27 cellular contexts compared by ENCODE assay signal in genomic region chr12:93550748-93551611, GRCh38.
"Had no signal": no experiment of that assay in that cellular context is flagged by ENCODE, and none has a peak within 500 bp of the region (broad histone marks: within the 10 kb centered on the region; RNA-seq: fewer than 3 reads in every experiment).

No MANE protein-coding gene starts in this region.

- H3K9me3 ChIP-seq: esophagus squamous epithelium, gastrocnemius medialis, lower lobe of right lung, testis, uterus had no signal

- H3K27me3 ChIP-seq: dorsolateral prefrontal cortex, esophagus squamous epithelium, gastrocnemius medialis, testis, uterus had no signal

- H3K36me3 ChIP-seq: esophagus squamous epithelium, gastrocnemius medialis, lower lobe of right lung, uterus had no signal

- DNase-seq: activated CD4-positive, alpha-beta memory T cell treated with anti-CD3 and anti-CD28 coated beads, Interleukin-2, amount 10 ng/mL, durations not matched to agents 7 days and 5 days; activated CD4-positive, alpha-beta T cell treated with anti-CD3 and anti-CD28 coated beads for 4 hours; activated CD4-positive, CD25-positive, alpha-beta regulatory T cell; activated gamma-delta T cell; anterior cingulate cortex; central memory CD4-positive, alpha-beta T cell; dorsolateral prefrontal cortex; effector memory CD8-positive, alpha-beta T cell; esophagus squamous epithelium; gastrocnemius medialis; hypothalamus; left colon; lower lobe of right lung; naive thymus-derived CD4-positive, alpha-beta T cell; retina; stimulated activated CD4-positive, alpha-beta T cell treated with anti-CD3 and anti-CD28 coated beads, Interleukin-4, amount 100 ng/mL, for 1 hour; stimulated activated naive CD4-positive, alpha-beta T cell; T1000; testis; trophoblast cell; uterus had no signal

- H3K4me1 ChIP-seq: esophagus squamous epithelium, gastrocnemius medialis, lower lobe of right lung, testis, uterus had no signal

- H3K9me3 Mint-ChIP-seq: activated CD4-positive, alpha-beta memory T cell treated with anti-CD3 and anti-CD28 coated beads, Interleukin-2, amount 10 ng/mL, durations not matched to agents 7 days and 5 days; activated naive CD4-positive, alpha-beta T cell treated with anti-CD3 and anti-CD28 coated beads, Interleukin-2, amount 50 U/mL, for 24 hours; activated T-helper 1 cell treated with anti-CD3 and anti-CD28 coated beads, Interleukin-12 subunit alpha, Interleukin-12 subunit beta, Interleukin-2, Interleukin-4 antibody, amounts not matched to agents 30 ng/mL and 10 ng/mL and 1 ng/mL, durations not matched to agents 14 hours and 24 hours and 36 hours; brain; effector memory CD8-positive, alpha-beta T cell; naive thymus-derived CD4-positive, alpha-beta T cell; neural crest cell; T-helper 1 cell treated with Interleukin-12 subunit alpha and Interleukin-12 subunit beta and Interleukin-4 antibody, amounts not matched to agents 30 μg/mL and 1 μg/mL, for 36 hours had no signal

- H3K4me1 Mint-ChIP-seq: activated naive CD4-positive, alpha-beta T cell treated with anti-CD3 and anti-CD28 coated beads, Interleukin-2, amount 50 U/mL, for 24 hours; brain; neural crest cell had no signal

- H3K27me3 Mint-ChIP-seq: activated CD4-positive, alpha-beta memory T cell treated with anti-CD3 and anti-CD28 coated beads, Interleukin-2, amount 10 ng/mL, durations not matched to agents 7 days and 5 days; activated naive CD4-positive, alpha-beta T cell treated with anti-CD3 and anti-CD28 coated beads, Interleukin-2, amount 50 U/mL, for 24 hours; effector memory CD8-positive, alpha-beta T cell; progenitor cell of endocrine pancreas had no signal

- H3K4me3 ChIP-seq: dorsolateral prefrontal cortex, esophagus squamous epithelium, gastrocnemius medialis, lower lobe of right lung, testis, uterus had no signal

- ATAC-seq: effector memory CD8-positive, alpha-beta T cell; gastrocnemius medialis; left colon; lower lobe of right lung; naive thymus-derived CD4-positive, alpha-beta T cell had no signal

- H3K27ac ChIP-seq: dorsolateral prefrontal cortex, esophagus squamous epithelium, gastrocnemius medialis, lower lobe of right lung, testis, uterus had no signal

- H3K4me3 Mint-ChIP-seq: activated CD4-positive, alpha-beta memory T cell treated with anti-CD3 and anti-CD28 coated beads, Interleukin-2, amount 10 ng/mL, durations not matched to agents 7 days and 5 days; activated naive CD4-positive, alpha-beta T cell treated with anti-CD3 and anti-CD28 coated beads, Interleukin-2, amount 50 U/mL, for 24 hours; activated T-helper 1 cell treated with anti-CD3 and anti-CD28 coated beads, Interleukin-12 subunit alpha, Interleukin-12 subunit beta, Interleukin-2, Interleukin-4 antibody, amounts not matched to agents 30 ng/mL and 10 ng/mL and 1 ng/mL, durations not matched to agents 14 hours and 24 hours and 36 hours; brain; effector memory CD8-positive, alpha-beta T cell; naive thymus-derived CD4-positive, alpha-beta T cell; neural crest cell; T-helper 1 cell treated with Interleukin-12 subunit alpha and Interleukin-12 subunit beta and Interleukin-4 antibody, amounts not matched to agents 30 μg/mL and 1 μg/mL, for 36 hours had no signal

- H3K27ac Mint-ChIP-seq: activated CD4-positive, alpha-beta memory T cell treated with anti-CD3 and anti-CD28 coated beads, Interleukin-2, amount 10 ng/mL, durations not matched to agents 7 days and 5 days; activated naive CD4-positive, alpha-beta T cell treated with anti-CD3 and anti-CD28 coated beads, Interleukin-2, amount 50 U/mL, for 24 hours; activated T-helper 1 cell treated with anti-CD3 and anti-CD28 coated beads, Interleukin-12 subunit alpha, Interleukin-12 subunit beta, Interleukin-2, Interleukin-4 antibody, amounts not matched to agents 30 ng/mL and 10 ng/mL and 1 ng/mL, durations not matched to agents 14 hours and 24 hours and 36 hours; brain; progenitor cell of endocrine pancreas; T-helper 1 cell treated with Interleukin-12 subunit alpha and Interleukin-12 subunit beta and Interleukin-4 antibody, amounts not matched to agents 30 μg/mL and 1 μg/mL, for 36 hours had no signal
